ENCODE assay signal across 25 cellular contexts in genomic region chr3:69959581-69959980, GRCh38. TPM values are rescaled to one million over a fixed set of nuclear protein-coding genes. Genes with fewer than 3 reads are reported as not detected.
"Had no signal": no experiment of that assay in that cellular context is flagged by ENCODE, and none has a peak within 500 bp of the region (broad histone marks: within the 10 kb centered on the region; RNA-seq: fewer than 3 reads in every experiment).

No MANE protein-coding gene starts in this region.

- H3K4me1 ChIP-seq: SJCRH30 had no signal

- ATAC-seq: Panc1, PC-3, Right ventricle myocardium inferior, SK-N-SH treated with all-trans-retinoic acid at 6 μM for 48 hours had no signal

- H3K9me3 ChIP-seq: MG63, SJCRH30 had no signal

- DNase-seq: KBM-7; MG63; NCI-H1092; NCI-H1105 treated with DMSO at 0.1 percent for 48 hours; NCI-H1417 treated with DMSO at 0.1 percent for 48 hours; NCI-H187; NCI-H2029; NCI-H2081 treated with DMSO at 0.1 percent for 48 hours; NCI-H2171; NCI-H226; NCI-H446; NCI-H510A; NCI-H524 treated with DMSO at 0.1 percent for 48 hours; NCI-H69; NCI-H774; NK-92 treated with Interleukin-12 subunit alpha and Interleukin-12 subunit beta, amount 100 ng/mL, for 24 hours; PC-3; SHP77 treated with DMSO at 0.1 percent for 48 hours had no signal

- H3K36me3 ChIP-seq: MG63, SJCRH30 had no signal

- H3K27ac ChIP-seq: HL-60, SJCRH30 had no signal

- H3K4me3 ChIP-seq: MG63, SJCRH30 had no signal

- H3K27me3 ChIP-seq: MG63, SJCRH30 had no signal

RNA-seq across cellular contexts. Expression of gene SAMMSON, which starts 40.0 kb away (rescaled TPM):
- total RNA-seq: LHCN-M2, OCI-LY7, PC-3, Right ventricle myocardium inferior had no signal
